Comparison of ENCODE assay signal across 2 cellular contexts in the genomic region with DNA sequence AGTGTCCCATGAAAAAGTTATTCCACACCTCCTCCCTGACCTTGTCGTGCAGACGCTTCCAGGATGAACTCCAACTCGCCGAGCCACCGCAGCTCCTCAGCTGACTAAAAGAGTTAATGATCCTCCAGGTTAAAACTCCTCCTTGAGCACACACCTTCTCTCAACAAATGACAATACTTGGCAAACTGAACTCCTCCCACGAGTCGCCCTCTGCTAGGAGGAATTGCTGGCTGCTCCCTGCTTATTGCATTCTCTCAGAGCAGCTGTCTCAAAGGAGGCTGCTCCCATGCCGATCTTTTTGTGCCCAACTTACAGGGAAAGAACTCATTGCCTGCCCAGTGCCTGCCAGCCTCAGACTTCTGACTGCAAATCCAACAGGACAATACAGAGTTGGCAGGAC.
TF ChIP-seq lines count a peak whose summit lies in the region.

A gene with protein sequence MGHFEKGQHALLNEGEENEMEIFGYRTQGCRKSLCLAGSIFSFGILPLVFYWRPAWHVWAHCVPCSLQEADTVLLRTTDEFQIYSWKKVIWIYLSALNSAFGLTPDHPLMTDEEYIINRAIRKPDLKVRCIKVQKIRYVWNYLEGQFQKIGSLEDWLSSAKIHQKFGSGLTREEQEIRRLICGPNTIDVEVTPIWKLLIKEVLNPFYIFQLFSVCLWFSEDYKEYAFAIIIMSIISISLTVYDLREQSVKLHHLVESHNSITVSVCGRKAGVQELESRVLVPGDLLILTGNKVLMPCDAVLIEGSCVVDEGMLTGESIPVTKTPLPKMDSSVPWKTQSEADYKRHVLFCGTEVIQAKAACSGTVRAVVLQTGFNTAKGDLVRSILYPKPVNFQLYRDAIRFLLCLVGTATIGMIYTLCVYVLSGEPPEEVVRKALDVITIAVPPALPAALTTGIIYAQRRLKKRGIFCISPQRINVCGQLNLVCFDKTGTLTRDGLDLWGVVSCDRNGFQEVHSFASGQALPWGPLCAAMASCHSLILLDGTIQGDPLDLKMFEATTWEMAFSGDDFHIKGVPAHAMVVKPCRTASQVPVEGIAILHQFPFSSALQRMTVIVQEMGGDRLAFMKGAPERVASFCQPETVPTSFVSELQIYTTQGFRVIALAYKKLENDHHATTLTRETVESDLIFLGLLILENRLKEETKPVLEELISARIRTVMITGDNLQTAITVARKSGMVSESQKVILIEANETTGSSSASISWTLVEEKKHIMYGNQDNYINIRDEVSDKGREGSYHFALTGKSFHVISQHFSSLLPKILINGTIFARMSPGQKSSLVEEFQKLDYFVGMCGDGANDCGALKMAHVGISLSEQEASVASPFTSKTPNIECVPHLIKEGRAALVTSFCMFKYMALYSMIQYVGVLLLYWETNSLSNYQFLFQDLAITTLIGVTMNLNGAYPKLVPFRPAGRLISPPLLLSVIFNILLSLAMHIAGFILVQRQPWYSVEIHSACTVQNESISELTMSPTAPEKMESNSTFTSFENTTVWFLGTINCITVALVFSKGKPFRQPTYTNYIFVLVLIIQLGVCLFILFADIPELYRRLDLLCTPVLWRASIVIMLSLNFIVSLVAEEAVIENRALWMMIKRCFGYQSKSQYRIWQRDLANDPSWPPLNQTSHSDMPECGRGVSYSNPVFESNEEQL (minus strand): TSS at position 106 of the 400 bp plus-strand sequence. CDS start 96 bp downstream, at position 10.

TF ChIP-seq in GM23338, 12 proteins besides CTCF, POLR2A, EP300 and RAD21 (continued from another document and continues in another):
- TF ChIP-seq ETS1 (IDR thresholded peaks at IDR 0.05) (no peak), REST (IDR thresholded peaks at IDR 0.05; ENCODE audit: unreplicated experiment) (no peak), POLR2AphosphoS5 (IDR thresholded peaks at IDR 0.05; ENCODE audit: low read depth) (no peak), STAT1 (IDR thresholded peaks at IDR 0.05; ENCODE audit: unreplicated experiment) (no peak), CREB1 (CRISPR knock-in tag; IDR thresholded peaks at IDR 0.05; ENCODE audit: low read depth) (no peak)

TF ChIP-seq in SK-N-SH, 30 proteins besides CTCF, POLR2A, EP300 and RAD21:
- no peak for TF ChIP-seq REST (IDR thresholded peaks at IDR 0.05; ENCODE audit: low read depth, low read length)
- TF ChIP-seq SMC3 (IDR thresholded peaks at IDR 0.05; ENCODE audit: low read depth, low read length), result no peak
- TF ChIP-seq, protein P1, sequence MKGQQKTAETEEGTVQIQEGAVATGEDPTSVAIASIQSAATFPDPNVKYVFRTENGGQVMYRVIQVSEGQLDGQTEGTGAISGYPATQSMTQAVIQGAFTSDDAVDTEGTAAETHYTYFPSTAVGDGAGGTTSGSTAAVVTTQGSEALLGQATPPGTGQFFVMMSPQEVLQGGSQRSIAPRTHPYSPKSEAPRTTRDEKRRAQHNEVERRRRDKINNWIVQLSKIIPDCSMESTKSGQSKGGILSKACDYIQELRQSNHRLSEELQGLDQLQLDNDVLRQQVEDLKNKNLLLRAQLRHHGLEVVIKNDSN (IDR thresholded peaks at IDR 0.05; ENCODE audit: borderline replicate concordance, low read depth), result no peak
- no peak for TF ChIP-seq RXRA (IDR thresholded peaks at IDR 0.05; ENCODE audit: borderline replicate concordance, low read depth)
- no peak for TF ChIP-seq ELF1 (IDR thresholded peaks at IDR 0.05)
- TF ChIP-seq TCF12 (IDR thresholded peaks at IDR 0.05), result no peak
- no peak for TF ChIP-seq NRF1 (IDR thresholded peaks at IDR 0.05; ENCODE audit: low read depth, low read length)
- TF ChIP-seq SIN3A (IDR thresholded peaks at IDR 0.05; ENCODE audit: borderline replicate concordance, low read depth, low read length), result no peak
